In genomic region chr17:13204607-13205237, GRCh38 we compare ENCODE assay signal across 29 cellular contexts.
DNase-seq lines count a peak whose midpoint lies in the region; ATAC-seq and TF ChIP-seq lines count a peak whose summit lies in the region.
"Had no signal": no experiment of that assay in that cellular context is flagged by ENCODE, and none has a peak within 500 bp of the region (broad histone marks: within the 10 kb centered on the region; RNA-seq: fewer than 3 reads in every experiment).

No MANE protein-coding gene starts in this region.

- no peak overlapping the region for H2AFZ ChIP-seq in smooth muscle cell (ENCODE audit: low read depth)

- BruUV-seq in MCF 10A (replicated peaks; lab: Mats Ljungman, UMichigan): no TSS peak

- POLR2A ChIA-PET in MCF 10A (lab: Yijun Ruan, JAX): no interaction called here

- peaks cover 6% of the 10 kb centered on the region for H3F3A ChIP-seq in smooth muscle cell (ENCODE audit: low read depth)

- H3K4me2 ChIP-seq in smooth muscle cell: peak overlapping the region; percentile 75

- H3K27me3 Mint-ChIP-seq in MCF 10A (ENCODE audit: insufficient read depth, unreplicated experiment): peaks cover 94% of the 10 kb centered on the region
- H3K27me3 Mint-ChIP-seq: CD4-positive, alpha-beta T cell had no signal

- H3K4me1 ChIP-seq in breast epithelium: no peaks in the 10 kb centered on the region
- peaks cover 4% of the 10 kb centered on the region for H3K4me1 ChIP-seq in smooth muscle cell (ENCODE audit: low read depth)
- H3K4me1 ChIP-seq: left ventricle myocardium inferior, prostate gland, right lobe of liver, thyroid gland, vagina had no signal

- H3K27ac ChIP-seq in breast epithelium (no peak overlapping the region), smooth muscle cell (ENCODE audit: low read depth) (peak overlapping the region; percentile 65), brain microvascular endothelial cell (no peak overlapping the region)
- H3K27ac ChIP-seq: left ventricle myocardium inferior, prostate gland, right lobe of liver, SJSA1, thyroid gland, vagina had no signal

- 29% methylated on average over 8 of the region's 8 CpGs for WGBS in smooth muscle cell (ENCODE audit: low lambda C conversion rate)

- CTCF ChIA-PET in MCF 10A (lab: Yijun Ruan, JAX): no interaction called here

- no peaks in the 10 kb centered on the region for H3K36me3 ChIP-seq in breast epithelium
- no peaks in the 10 kb centered on the region for H3K36me3 ChIP-seq in smooth muscle cell (ENCODE audit: low read depth)
- H3K36me3 ChIP-seq in brain microvascular endothelial cell (replicated peaks): no peaks in the 10 kb centered on the region
- H3K36me3 ChIP-seq: left ventricle myocardium inferior, MG63, prostate gland, right lobe of liver, SJSA1, thyroid gland, vagina had no signal

- H3K9ac ChIP-seq in smooth muscle cell (ENCODE audit: low read depth): no peak overlapping the region

- peak; percentile 26 for DNase-seq in MCF 10A (ENCODE audit: unreplicated experiment)
- no peak for DNase-seq in breast epithelium (ENCODE audit: low spot score in 2 of 2)
- peak; percentile 10 for DNase-seq in RPMI7951 (ENCODE audit: low read depth)
- peak; percentile 1 for DNase-seq in iris pigment epithelial cell (ENCODE audit: low read depth)
- DNase-seq in smooth muscle cell (lab: John Stamatoyannopoulos, UW; ENCODE audit: unreplicated experiment): no peak
- DNase-seq in SHP77 treated with DMSO at 0.1 percent for 48 hours (lab: John Stamatoyannopoulos, UW): no peak
- DNase-seq in brain microvascular endothelial cell: no peak
- DNase-seq: activated CD4-positive, alpha-beta T cell treated with anti-CD3 and anti-CD28 coated beads for 48 hours; activated naive CD4-positive, alpha-beta T cell treated with anti-CD3 and anti-CD28 coated beads, Interleukin-2, amount 50 U/mL, for 16 hours; amygdala; CD4-positive, alpha-beta T cell; left ventricle myocardium inferior; MG63; naive thymus-derived CD8-positive, alpha-beta T cell; NCI-H1417; NCI-H2029 treated with DMSO at 0.1 percent for 48 hours; NCI-H2227 treated with DMSO at 0.1 percent for 48 hours; NCI-H82; nucleus accumbens; right lobe of liver; RPMI8226; stimulated activated CD4-positive, alpha-beta T cell treated with anti-CD3 and anti-CD28 coated beads, Interleukin-4, amount 100 ng/mL, for 24 hours; thyroid gland had no signal

- TF ChIP-seq POLR2A in breast epithelium (IDR thresholded peaks at IDR 0.05): no peak

- TF ChIP-seq CTCF in MCF 10A (IDR thresholded peaks at IDR 0.05; ENCODE audit: unreplicated experiment): no peak
- TF ChIP-seq CTCF in breast epithelium (IDR thresholded peaks at IDR 0.05): no peak
- no peak for TF ChIP-seq CTCF in smooth muscle cell (IDR thresholded peaks at IDR 0.05; ENCODE audit: borderline replicate concordance, insufficient read depth, poor library complexity, severe bottlenecking)
- no peak for TF ChIP-seq CTCF in brain microvascular endothelial cell (IDR thresholded peaks at IDR 0.05; ENCODE audit: low read depth, low read length, missing control alignments)

- in situ Hi-C loops in brain microvascular endothelial cell (cut with HindIII; ENCODE audit: low pct_ligation_motif_present, low sequenced_read_pairs): no loop called here

- intact Hi-C loops in MCF 10A (cut with micrococcal nuclease): no loop called here
- intact Hi-C loops in breast epithelium (cut with DNase I; ENCODE audit: low total_unique reads): no loop called here

- no peak overlapping the region for H3K4me3 ChIP-seq in breast epithelium
- no peak overlapping the region for H3K4me3 ChIP-seq in smooth muscle cell
- no peak overlapping the region for H3K4me3 ChIP-seq in brain microvascular endothelial cell (ENCODE audit: low read depth, low read length)
- H3K4me3 ChIP-seq: left ventricle myocardium inferior, MG63, prostate gland, right lobe of liver, SJSA1, thyroid gland, vagina had no signal

- no peaks in the 10 kb centered on the region for H4K20me1 ChIP-seq in smooth muscle cell (ENCODE audit: low read depth)

- peaks cover 21% of the 10 kb centered on the region for H3K4me1 Mint-ChIP-seq in MCF 10A (ENCODE audit: insufficient read depth, unreplicated experiment)
- H3K4me1 Mint-ChIP-seq: activated T-helper 17 cell treated with anti-CD3 and anti-CD28 coated beads, Interleukin-2, amount 50 U/mL, for 72 hours; naive thymus-derived CD8-positive, alpha-beta T cell had no signal

- no peaks in the 10 kb centered on the region for H3K79me2 ChIP-seq in smooth muscle cell (ENCODE audit: low read depth)

- no peak for ATAC-seq in HG03159 (IDR thresholded peaks at IDR 0.05; ENCODE audit: unreplicated experiment)
- ATAC-seq: activated T-helper 17 cell treated with anti-CD3 and anti-CD28 coated beads, Interleukin-2, amount 50 U/mL, for 72 hours; HCT116; naive thymus-derived CD8-positive, alpha-beta T cell; right lobe of liver had no signal

- peaks cover 6% of the 10 kb centered on the region for H3K9me3 Mint-ChIP-seq in MCF 10A (ENCODE audit: unreplicated experiment)
- H3K9me3 Mint-ChIP-seq: CD4-positive, alpha-beta T cell had no signal

- no peaks in the 10 kb centered on the region for H3K36me3 Mint-ChIP-seq in MCF 10A (ENCODE audit: insufficient read depth, unreplicated experiment)
- H3K36me3 Mint-ChIP-seq: naive thymus-derived CD8-positive, alpha-beta T cell had no signal

- H3K27me3 ChIP-seq in breast epithelium: no peaks in the 10 kb centered on the region
- H3K27me3 ChIP-seq in smooth muscle cell (ENCODE audit: low read depth): no peaks in the 10 kb centered on the region
- H3K27me3 ChIP-seq in brain microvascular endothelial cell (replicated peaks): no peaks in the 10 kb centered on the region
- H3K27me3 ChIP-seq: MG63, right lobe of liver, SJSA1, thyroid gland, vagina had no signal

- H3K27ac Mint-ChIP-seq in MCF 10A (ENCODE audit: low read depth, unreplicated experiment): no peak overlapping the region
- H3K27ac Mint-ChIP-seq: activated T-helper 17 cell treated with anti-CD3 and anti-CD28 coated beads, Interleukin-2, amount 50 U/mL, for 72 hours; CD4-positive, alpha-beta T cell; naive thymus-derived CD8-positive, alpha-beta T cell had no signal

- H3K9me3 ChIP-seq in breast epithelium (no peaks in the 10 kb centered on the region), smooth muscle cell (replicated peaks; ENCODE audit: low read depth) (no peaks in the 10 kb centered on the region)
- H3K9me3 ChIP-seq: MG63, prostate gland, right lobe of liver, thyroid gland, vagina had no signal

- H3K4me3 Mint-ChIP-seq in MCF 10A (ENCODE audit: unreplicated experiment): no peak overlapping the region
- H3K4me3 Mint-ChIP-seq: activated T-helper 17 cell treated with anti-CD3 and anti-CD28 coated beads, Interleukin-2, amount 50 U/mL, for 72 hours; CD4-positive, alpha-beta T cell; naive thymus-derived CD8-positive, alpha-beta T cell had no signal

Comparison
In these comparisons a context has a peak if more than half of its experiments do, and no peak if none do; other contexts are left out.
1. DNase-seq: peak in MCF 10A (single experiment), RPMI7951 (single experiment) and iris pigment epithelial cell (single experiment); none in breast epithelium (0 of 2), smooth muscle cell (single experiment), SHP77 treated with DMSO at 0.1 percent for 48 hours (single experiment) and brain microvascular endothelial cell (single experiment).